In genomic region chr9:70601000-70601929, GRCh38 we compare ENCODE assay signal across 8 cellular contexts.
A peak's percentile ranks its signal among the peaks of the same experiment; 100 is the strongest.
DNase-seq lines count a peak whose midpoint lies in the region; ATAC-seq and TF ChIP-seq lines count a peak whose summit lies in the region.

No MANE protein-coding gene starts in this region.

- no peak overlapping the region for H2AK5ac ChIP-seq in neuronal stem cell (ENCODE audit: low read depth, low read length)

- no CpG with 5 or more reads among the region's 30 CpGs for WGBS in neuronal stem cell (ENCODE audit: extremely low coverage in 2 of 2, insufficient read length in 2 of 2, insufficient replicate concordance in 1 of 2), 2 donors

- no peak overlapping the region for H4K91ac ChIP-seq in neuronal stem cell (ENCODE audit: low read depth, low read length, poor library complexity)

- H2AFZ ChIP-seq in fibroblast of lung (ENCODE audit: low read length), result peak overlapping the region; percentile 9
- no peak overlapping the region for H2AFZ ChIP-seq in neuronal stem cell (ENCODE audit: low read length)

- H4K8ac ChIP-seq in neuronal stem cell (ENCODE audit: low read depth, low read length), result no peak overlapping the region

- no peaks in the 10 kb centered on the region for H3K4me1 Mint-ChIP-seq in activated CD8-positive, alpha-beta memory T cell treated with anti-CD3 and anti-CD28 coated beads, Interleukin-2, amount 10 ng/mL, durations not matched to agents 7 days and 5 days

- H3K27ac Mint-ChIP-seq in activated CD8-positive, alpha-beta memory T cell treated with anti-CD3 and anti-CD28 coated beads, Interleukin-2, amount 10 ng/mL, durations not matched to agents 7 days and 5 days, result no peak overlapping the region

- TF ChIP-seq CTCF in HEK293 (tag by site-specific recombination; IDR thresholded peaks at IDR 0.05) (no peak), fibroblast of lung (conservative IDR thresholded peaks at IDR 0.05 in 1 of 2, IDR thresholded peaks at IDR 0.05 in 1 of 2; ENCODE audit: low read depth in 1 of 2, low read length in 2 of 2) (no peak)

- peak overlapping the region; percentile 87 for H3K4me2 ChIP-seq in fibroblast of lung (ENCODE audit: extremely low read depth, insufficient read depth, low read length)
- no peak overlapping the region for H3K4me2 ChIP-seq in neuronal stem cell (ENCODE audit: insufficient read depth, low read length, poor library complexity, severe bottlenecking)

- H3K4me3 ChIP-seq in HEK293 (ENCODE audit: low read depth, low read length), result peak overlapping the region; percentile 29
- H3K4me3 ChIP-seq in fibroblast of lung (replicated peaks in 1 of 4; ENCODE audit: control extremely low read depth in 1 of 4, insufficient read depth in 1 of 4, low read depth in 3 of 4, low read length in 4 of 4), result peak overlapping the region in 2 of 4 experiments; percentile 11 to 45
- H3K4me3 ChIP-seq in neuronal stem cell (ENCODE audit: low read length in 2 of 2), result no peak overlapping the region

- DNase-seq in SHP77 treated with DMSO at 0.1 percent for 48 hours (lab: John Stamatoyannopoulos, UW) (peak; percentile 20), fibroblast of lung (ENCODE audit: low read depth in 2 of 2) (peak; percentile 100), neuronal stem cell (ENCODE audit: low spot score) (no peak), activated gamma-delta T cell treated with Interleukin-2 at 50 U/mL for 16 hours (no peak)
- no peak for DNase-seq in effector CD4-positive, alpha-beta T cell
- no peak for DNase-seq in activated effector memory CD4-positive, alpha-beta T cell treated with Interleukin-2 at 50 U/mL for 16 hours
- no peak for DNase-seq in activated CD8-positive, alpha-beta memory T cell treated with anti-CD3 and anti-CD28 coated beads, Interleukin-2, amount 10 ng/mL, durations not matched to agents 7 days and 5 days

- H3K27ac ChIP-seq in HEK293 (ENCODE audit: extremely low read depth, low read depth, low read length) (peak overlapping the region; percentile 93), fibroblast of lung (ENCODE audit: insufficient read depth, low read length) (peak overlapping the region; percentile 92), neuronal stem cell (replicated peaks; ENCODE audit: low read length) (no peak overlapping the region)

- no peak overlapping the region for H3K23ac ChIP-seq in neuronal stem cell (ENCODE audit: low read depth, low read length, poor library complexity)

- no peak overlapping the region for H2BK120ac ChIP-seq in neuronal stem cell (ENCODE audit: low read depth, low read length)

- no peaks in the 10 kb centered on the region for H3K9me3 Mint-ChIP-seq in activated CD8-positive, alpha-beta memory T cell treated with anti-CD3 and anti-CD28 coated beads, Interleukin-2, amount 10 ng/mL, durations not matched to agents 7 days and 5 days (ENCODE audit: low read depth)

- H2BK12ac ChIP-seq in neuronal stem cell (ENCODE audit: low read length), result no peak overlapping the region

- no peaks in the 10 kb centered on the region for H4K20me1 ChIP-seq in fibroblast of lung (ENCODE audit: control insufficient read depth, extremely low read depth, insufficient read depth, low read length)

- no peak for ATAC-seq in activated CD8-positive, alpha-beta memory T cell treated with anti-CD3 and anti-CD28 coated beads, Interleukin-2, amount 10 ng/mL, durations not matched to agents 7 days and 5 days

- H3K4me3 Mint-ChIP-seq in activated CD8-positive, alpha-beta memory T cell treated with anti-CD3 and anti-CD28 coated beads, Interleukin-2, amount 10 ng/mL, durations not matched to agents 7 days and 5 days, result no peak overlapping the region

- H2BK15ac ChIP-seq in neuronal stem cell (ENCODE audit: low read length), result no peak overlapping the region

- H3K18ac ChIP-seq in neuronal stem cell (ENCODE audit: low read length), result peak overlapping the region; percentile 78

- CTCF ChIA-PET in HEK293 (lab: Yijun Ruan, JAX), result interaction anchor here (0.6 to 2.6 kb wide), 40 partner anchors 7 to 1179 kb away, joined by 3 to 56 read pairs (median 6); partner anchors contain the start of gene KLF9
- CTCF ChIA-PET in activated CD8-positive, alpha-beta memory T cell treated with anti-CD3 and anti-CD28 coated beads, Interleukin-2, amount 10 ng/mL, durations not matched to agents 7 days and 5 days (lab: Charles Lee), result interaction anchor here (0.8 to 2.2 kb wide), 29 partner anchors 16 to 302 kb away, joined by 3 to 30 read pairs (median 4); partner anchors contain the start of gene KLF9

- H2BK5ac ChIP-seq in neuronal stem cell (ENCODE audit: low read length), result no peak overlapping the region

- peak overlapping the region; percentile 67 for H3K9ac ChIP-seq in fibroblast of lung (ENCODE audit: insufficient read depth, low read length)
- peak overlapping the region; percentile 24 for H3K9ac ChIP-seq in neuronal stem cell (ENCODE audit: low read depth, low read length, poor library complexity)

- POLR2A ChIA-PET in HEK293 (lab: Yijun Ruan, JAX), result interaction anchor here (1.0 to 5.4 kb wide), 7 partner anchors 88 to 346 kb away, joined by 3 to 127 read pairs (median 6); partner anchors contain the start of gene KLF9

- no peak overlapping the region for H3K4ac ChIP-seq in neuronal stem cell (ENCODE audit: low read length)

- H3K79me2 ChIP-seq in fibroblast of lung (ENCODE audit: control insufficient read depth, insufficient read depth, low read length), result no peaks in the 10 kb centered on the region

- peaks cover 9% of the 10 kb centered on the region for H3K4me1 ChIP-seq in HEK293 (ENCODE audit: control insufficient read depth, insufficient read depth, low read length)
- peaks cover 23% of the 10 kb centered on the region for H3K4me1 ChIP-seq in fibroblast of lung (ENCODE audit: control insufficient read depth, extremely low read depth, insufficient read depth, low read length)
- H3K4me1 ChIP-seq in neuronal stem cell (ENCODE audit: control insufficient read depth in 2 of 2, insufficient read depth in 1 of 2, low read depth in 1 of 2, low read length in 2 of 2), result peaks cover 0 to 3% of the 10 kb centered on the region in 2 donors

- H3K9me3 ChIP-seq in HEK293 (ENCODE audit: control insufficient read depth, insufficient read depth, low read depth, low read length), result no peaks in the 10 kb centered on the region
- H3K9me3 ChIP-seq in fibroblast of lung (ENCODE audit: control insufficient read depth, insufficient read depth, low read depth, low read length), result no peaks in the 10 kb centered on the region
- no peaks in the 10 kb centered on the region for H3K9me3 ChIP-seq in neuronal stem cell (replicated peaks in 1 of 2; ENCODE audit: control insufficient read depth in 2 of 2, insufficient read depth in 1 of 2, low read depth in 1 of 2, low read length in 2 of 2)

- H3K36me3 ChIP-seq in HEK293 (ENCODE audit: control insufficient read depth in 2 of 2, insufficient read depth in 1 of 2, low read length in 2 of 2) (no peaks in the 10 kb centered on the region), fibroblast of lung (ENCODE audit: control insufficient read depth, insufficient read depth, low read length) (no peaks in the 10 kb centered on the region), neuronal stem cell (replicated peaks in 1 of 2; ENCODE audit: control insufficient read depth in 2 of 2, insufficient read depth in 2 of 2, low read length in 2 of 2) (peaks cover 7 to 22% of the 10 kb centered on the region in 2 donors)

- no peaks in the 10 kb centered on the region for H3K27me3 Mint-ChIP-seq in activated CD8-positive, alpha-beta memory T cell treated with anti-CD3 and anti-CD28 coated beads, Interleukin-2, amount 10 ng/mL, durations not matched to agents 7 days and 5 days

- no peaks in the 10 kb centered on the region for H3K79me1 ChIP-seq in neuronal stem cell (ENCODE audit: low read depth, low read length)

- no peaks in the 10 kb centered on the region for H3K27me3 ChIP-seq in fibroblast of lung (ENCODE audit: control insufficient read depth, insufficient read depth, low read length)
- H3K27me3 ChIP-seq in neuronal stem cell (ENCODE audit: control insufficient read depth in 3 of 3, insufficient read depth in 3 of 3, low read depth in 1 of 3, low read length in 3 of 3), result no peaks in the 10 kb centered on the region

- no peak overlapping the region for H3K14ac ChIP-seq in neuronal stem cell (ENCODE audit: low read length)

- H3K36me3 Mint-ChIP-seq in activated CD8-positive, alpha-beta memory T cell treated with anti-CD3 and anti-CD28 coated beads, Interleukin-2, amount 10 ng/mL, durations not matched to agents 7 days and 5 days, result no peaks in the 10 kb centered on the region

TF ChIP-seq in HEK293, 187 proteins besides CTCF, POLR2A, EP300 and RAD21 (continues in another document):
- TF ChIP-seq ZFP41 (tag by site-specific recombination; IDR thresholded peaks at IDR 0.05; ENCODE audit: borderline replicate concordance) (no peak), ZNF664 (tag by site-specific recombination; IDR thresholded peaks at IDR 0.05) (no peak), ZNF510 (tag by site-specific recombination; IDR thresholded peaks at IDR 0.05; ENCODE audit: insufficient replicate concordance) (no peak), ZNF266 (tag by site-specific recombination; IDR thresholded peaks at IDR 0.05; ENCODE audit: low read depth) (no peak), BCL11A (tag by site-specific recombination; IDR thresholded peaks at IDR 0.05; ENCODE audit: low read depth) (peak; percentile 79; the same call in 1 of the 2 replicates), ZNF449 (tag by site-specific recombination; IDR thresholded peaks at IDR 0.05) (no peak), ZNF623 (tag by site-specific recombination; IDR thresholded peaks at IDR 0.05) (no peak)
- TF ChIP-seq, protein P1, sequence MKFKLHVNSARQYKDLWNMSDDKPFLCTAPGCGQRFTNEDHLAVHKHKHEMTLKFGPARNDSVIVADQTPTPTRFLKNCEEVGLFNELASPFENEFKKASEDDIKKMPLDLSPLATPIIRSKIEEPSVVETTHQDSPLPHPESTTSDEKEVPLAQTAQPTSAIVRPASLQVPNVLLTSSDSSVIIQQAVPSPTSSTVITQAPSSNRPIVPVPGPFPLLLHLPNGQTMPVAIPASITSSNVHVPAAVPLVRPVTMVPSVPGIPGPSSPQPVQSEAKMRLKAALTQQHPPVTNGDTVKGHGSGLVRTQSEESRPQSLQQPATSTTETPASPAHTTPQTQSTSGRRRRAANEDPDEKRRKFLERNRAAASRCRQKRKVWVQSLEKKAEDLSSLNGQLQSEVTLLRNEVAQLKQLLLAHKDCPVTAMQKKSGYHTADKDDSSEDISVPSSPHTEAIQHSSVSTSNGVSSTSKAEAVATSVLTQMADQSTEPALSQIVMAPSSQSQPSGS (tag by site-specific recombination; IDR thresholded peaks at IDR 0.05; ENCODE audit: low read depth), result peak; percentile 82

Comparison
In these comparisons a context has a peak if more than half of its experiments do, and no peak if none do; other contexts are left out.
1. DNase-seq: peak in SHP77 treated with DMSO at 0.1 percent for 48 hours (single experiment) and fibroblast of lung (2 of 2); none in neuronal stem cell (single experiment), activated gamma-delta T cell treated with Interleukin-2 at 50 U/mL for 16 hours (single experiment), effector CD4-positive, alpha-beta T cell (single experiment), activated effector memory CD4-positive, alpha-beta T cell treated with Interleukin-2 at 50 U/mL for 16 hours (single experiment) and activated CD8-positive, alpha-beta memory T cell treated with anti-CD3 and anti-CD28 coated beads, Interleukin-2, amount 10 ng/mL, durations not matched to agents 7 days and 5 days (single experiment).